ENCODE assay signal across 14 cellular contexts in the genomic region with DNA sequence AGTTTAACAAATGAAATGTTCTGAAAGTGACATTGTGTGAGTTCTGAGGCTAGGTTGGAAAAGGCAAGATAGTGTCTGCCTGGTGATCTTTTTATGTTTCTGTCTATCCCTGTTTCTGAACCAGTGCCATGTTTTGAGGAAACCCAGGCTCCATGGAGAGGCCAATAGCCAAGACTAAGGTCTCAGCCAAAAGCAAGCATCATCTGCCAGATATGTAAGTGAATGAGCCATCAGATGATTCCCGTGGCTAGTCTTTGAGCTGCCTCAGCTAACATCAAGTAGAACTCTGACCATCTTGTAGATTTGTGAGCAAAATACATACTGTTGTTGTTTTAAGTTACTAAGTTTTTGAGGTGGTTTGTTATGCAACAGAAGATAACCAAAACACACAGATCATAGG. TPM values are rescaled to one million over a fixed set of nuclear protein-coding genes. Genes with fewer than 3 reads are reported as not detected.
"Had no signal": no experiment of that assay in that cellular context is flagged by ENCODE, and none has a peak within 500 bp of the region (broad histone marks: within the 10 kb centered on the region; RNA-seq: fewer than 3 reads in every experiment).

No MANE protein-coding gene starts in this region.

- H3K4me2 ChIP-seq: SK-N-SH had no signal

- H3K4me3 ChIP-seq: colonic mucosa, tibial nerve had no signal

- H3K9ac ChIP-seq: SK-N-SH had no signal

- DNase-seq: activated CD4-positive, alpha-beta memory T cell treated with anti-CD3 and anti-CD28 coated beads for 36 hours; activated CD4-positive, alpha-beta T cell treated with anti-CD3 and anti-CD28 coated beads for 4 hours; activated gamma-delta T cell treated with Interleukin-2 at 50 U/mL for 16 hours; activated T-cell treated with anti-CD3 and anti-CD28 coated beads for 4 hours; amniotic stem cell; central memory CD4-positive, alpha-beta T cell; colonic mucosa; erythroblast; hippocampal formation; mammary epithelial cell; SK-N-SH; stimulated activated CD8-positive, alpha-beta memory T cell treated with anti-CD3 and anti-CD28 coated beads, Interleukin-4, amount 100 ng/mL, for 48 hours; stimulated activated naive CD4-positive, alpha-beta T cell treated with Interleukin-2 at 50 U/mL for 16 hours had no signal

- H3K27ac ChIP-seq: colonic mucosa, tibial nerve had no signal

- H3K36me3 ChIP-seq: colonic mucosa, tibial nerve had no signal

- H3K27me3 ChIP-seq: colonic mucosa, tibial nerve had no signal

- H3K4me1 ChIP-seq: colonic mucosa had no signal

- H3K9me3 ChIP-seq: colonic mucosa, SK-N-SH had no signal

RNA-seq across cellular contexts. Expression of a gene that starts 19.6 kb away (rescaled TPM):
- total RNA-seq: colonic mucosa had no signal
